ENCODE assay signal across 17 cellular contexts in the genomic region with DNA sequence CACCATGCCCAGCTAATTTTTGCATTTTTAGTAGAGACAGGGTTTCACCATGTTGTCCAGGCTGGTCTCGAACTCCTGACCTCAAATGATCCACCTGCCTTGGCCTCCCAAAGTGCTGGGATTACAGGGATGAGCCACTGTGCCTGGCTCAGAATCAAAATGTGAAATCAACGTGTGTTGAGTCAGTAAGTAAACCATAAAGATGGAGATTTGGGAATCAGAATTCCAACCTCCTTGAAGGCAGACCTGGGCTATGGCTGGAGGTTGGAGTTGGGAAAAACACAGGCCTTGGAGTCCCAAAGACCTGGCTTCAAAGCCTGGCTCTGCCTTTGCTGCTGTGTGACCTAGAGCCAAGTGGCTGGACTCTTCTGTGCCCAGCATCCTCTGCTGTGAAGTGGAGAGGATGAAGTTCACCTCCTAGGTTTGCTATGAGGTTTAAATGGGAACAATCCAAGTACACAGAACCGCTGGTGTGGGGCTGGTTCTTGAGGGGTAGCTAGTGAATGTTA. TPM values are rescaled to one million over a fixed set of nuclear protein-coding genes. Genes with fewer than 3 reads are reported as not detected.
A peak's percentile ranks its signal among the peaks of the same experiment; 100 is the strongest.
DNase-seq lines count a peak whose midpoint lies in the region; ATAC-seq, FAIRE-seq and TF ChIP-seq lines count a peak whose summit lies in the region.
"Had no signal": no experiment of that assay in that cellular context is flagged by ENCODE, and none has a peak within 500 bp of the region (broad histone marks: within the 10 kb centered on the region; RNA-seq: fewer than 3 reads in every experiment).

No MANE protein-coding gene starts in this region.

- TF ChIP-seq RAD21 in HepG2 (CRISPR knock-in tag; IDR thresholded peaks at IDR 0.05) = no peak

- no TSS peak for BruUV-seq in HepG2 (replicated peaks; lab: Mats Ljungman, UMichigan)

- DNase-seq in right atrium auricular region (ENCODE audit: low spot score) (no peak), left cardiac atrium (no peak), HepG2 (ENCODE audit: low spot score) (no peak), sigmoid colon (no peak), uterus (no peak), activated gamma-delta T cell (lab: John Stamatoyannopoulos, UW) (no peak), occipital lobe (lab: John Stamatoyannopoulos, UW) (no peak), immature natural killer cell (no peak)
- DNase-seq: activated CD8-positive, alpha-beta memory T cell treated with anti-CD3 and anti-CD28 coated beads, Interleukin-2, amount 50 U/mL, for 4 hours; activated naive CD4-positive, alpha-beta T cell treated with anti-CD3 and anti-CD28 coated beads, Interleukin-2, amount 50 U/mL, for 16 hours; Caco-2; GDM1; NCI-H187 treated with DMSO at 0.1 percent for 48 hours; NCI-H69; T-helper 1 cell had no signal

- no peaks in the 10 kb centered on the region for H3K4me1 Mint-ChIP-seq in immature natural killer cell

- in situ Hi-C loops in HepG2 (cut with HindIII; ENCODE audit: extremely low pct_ligation_motif_present, low pct_unique_long_range_greater_than_20kb) = no loop called here

- peaks cover 7% of the 10 kb centered on the region; the same call in 1 of the 2 replicates for H4K20me1 ChIP-seq in HepG2 (ENCODE audit: insufficient read depth, low read length)

- no peak for TF ChIP-seq CTCF in right atrium auricular region (IDR thresholded peaks at IDR 0.05)
- no peak for TF ChIP-seq CTCF in HepG2 (CRISPR knock-in tag; IDR thresholded peaks at IDR 0.05)
- TF ChIP-seq CTCF in sigmoid colon (IDR thresholded peaks at IDR 0.05) = no peak
- no peak for TF ChIP-seq CTCF in uterus (IDR thresholded peaks at IDR 0.05)

- H3K27me3 ChIP-seq in right atrium auricular region = no peaks in the 10 kb centered on the region
- H3K27me3 ChIP-seq in HepG2 (ENCODE audit: control insufficient read depth in 1 of 2, insufficient read depth in 2 of 2, low read length in 2 of 2) = no peaks in the 10 kb centered on the region
- H3K27me3 ChIP-seq in sigmoid colon = no peaks in the 10 kb centered on the region
- no peaks in the 10 kb centered on the region for H3K27me3 ChIP-seq in uterus

- no peaks in the 10 kb centered on the region for H3K36me3 Mint-ChIP-seq in immature natural killer cell

- H3K36me3 ChIP-seq in right atrium auricular region (peaks cover 8% of the 10 kb centered on the region), HepG2 (replicated peaks in 1 of 2; ENCODE audit: control insufficient read depth in 1 of 2, insufficient read depth in 2 of 2, low read length in 2 of 2) (peaks cover 4 to 19% of the 10 kb centered on the region in 2 experiments; a peak in 4 of 5 replicates), sigmoid colon (peaks cover 7 to 37% (median 12%) of the 10 kb centered on the region in 4 donors), uterus (no peaks in the 10 kb centered on the region)

- H3K27ac ChIP-seq in right atrium auricular region (peak overlapping the region; percentile 88 to 92), HepG2 (ENCODE audit: extremely low read length, insufficient read depth, low read length) (peak overlapping the region; percentile 43), sigmoid colon (peak overlapping the region; percentile 88 to 94 (median 90)), uterus (peak overlapping the region; percentile 83 to 92)

- peaks cover 18% of the 10 kb centered on the region for H3K79me2 ChIP-seq in HepG2 (ENCODE audit: insufficient read depth, low read length)

- H3K9me3 ChIP-seq in right atrium auricular region (peaks cover 0 to 5% of the 10 kb centered on the region in 2 donors), HepG2 (ENCODE audit: low read length) (no peaks in the 10 kb centered on the region), sigmoid colon (no peaks in the 10 kb centered on the region), uterus (no peaks in the 10 kb centered on the region)
- H3K9me3 ChIP-seq: Caco-2 had no signal

- no peak overlapping the region for H2AFZ ChIP-seq in HepG2 (ENCODE audit: low read length)

- no peak overlapping the region for H3K4me3 Mint-ChIP-seq in immature natural killer cell

- 57% methylated on average over 3 of the region's 3 CpGs for WGBS in HepG2 (ENCODE audit: low lambda C conversion rate)
- 22 to 66% methylated on average over 3 of the region's 3 CpGs for WGBS in sigmoid colon, 2 donors

- H3K4me1 ChIP-seq in right atrium auricular region = peaks cover 0 to 49% of the 10 kb centered on the region in 2 donors
- peaks cover 84% of the 10 kb centered on the region for H3K4me1 ChIP-seq in HepG2 (ENCODE audit: insufficient read depth, low read length)
- H3K4me1 ChIP-seq in sigmoid colon = peaks cover 0 to 68% (median 63%) of the 10 kb centered on the region in 4 donors
- peaks cover 19 to 27% of the 10 kb centered on the region in 2 donors for H3K4me1 ChIP-seq in uterus

- no peak overlapping the region for H3K4me3 ChIP-seq in right atrium auricular region
- H3K4me3 ChIP-seq in HepG2 (replicated peaks in 1 of 3; ENCODE audit: insufficient read depth in 1 of 3, low read depth in 2 of 3, low read length in 3 of 3) = peak overlapping the region in 1 of 3 experiments; percentile 49; a peak in 2 of 6 replicates
- H3K4me3 ChIP-seq in sigmoid colon = no peak overlapping the region
- H3K4me3 ChIP-seq in uterus = no peak overlapping the region
- H3K4me3 ChIP-seq: lung had no signal

- H3K9ac ChIP-seq in HepG2 (ENCODE audit: insufficient read depth, low read depth, low read length) = no peak overlapping the region

- TF ChIP-seq EP300 in HepG2 (IDR thresholded peaks at IDR 0.05; ENCODE audit: low read depth in 2 of 2, low read length in 2 of 2) (no peak), HepG2 (CRISPR knock-in tag; IDR thresholded peaks at IDR 0.05; ENCODE audit: borderline replicate concordance) (no peak), sigmoid colon (IDR thresholded peaks at IDR 0.05) (no peak)

- no peaks in the 10 kb centered on the region for H3K9me3 Mint-ChIP-seq in immature natural killer cell

- POLR2A ChIA-PET in HepG2 (lab: Yijun Ruan, JAX) = interaction anchor here (0.9 to 4.5 kb wide), 2 partner anchors 10 to 11 kb away, joined by 3 to 94 read pairs; partner anchors contain the start of gene ALDH2

- ATAC-seq in left cardiac atrium (no peak), HepG2 (no peak)

- H3K27me3 Mint-ChIP-seq in immature natural killer cell (ENCODE audit: low read depth in 3 of 3) = peaks cover 0 to 5% (median 0%) of the 10 kb centered on the region in 3 donors

- no peak for FAIRE-seq in HepG2 (lab: Jason Lieb, UNC)
- FAIRE-seq: endothelial cell of umbilical vein had no signal

- H3K27ac Mint-ChIP-seq in immature natural killer cell = no peak overlapping the region

- CTCF ChIA-PET in HepG2 (lab: Yijun Ruan, JAX; ENCODE audit: low intra/inter-chr PET ratio, low total read pairs) = no interaction called here

- peak overlapping the region; percentile 69 for H3K4me2 ChIP-seq in HepG2 (ENCODE audit: low read depth, low read length)

- intact Hi-C loops in left cardiac atrium (cut with DNase I) (no loop called here), HepG2 (cut with micrococcal nuclease; ENCODE audit: unreplicated experiment) (loop anchor here (5.0 kb wide), 1 partner anchor 35 kb away; no protein-coding TSS in a partner anchor), sigmoid colon (cut with DNase I) (loop anchor here (1.0 kb wide), 1 partner anchor 10 kb away; no protein-coding TSS in a partner anchor), uterus (cut with DNase I; ENCODE audit: low total_unique reads) (no loop called here)

- TF ChIP-seq POLR2A in HepG2 (IDR thresholded peaks at IDR 0.05; ENCODE audit: insufficient read depth in 1 of 2, low read depth in 2 of 2, low read length in 2 of 2) (no peak), sigmoid colon (IDR thresholded peaks at IDR 0.05) (no peak), uterus (IDR thresholded peaks at IDR 0.05) (no peak)

TF ChIP-seq in HepG2, 621 proteins besides CTCF, POLR2A, EP300 and RAD21 (continues in another document):
- TF ChIP-seq RFXAP (CRISPR knock-in tag; IDR thresholded peaks at IDR 0.05; ENCODE audit: borderline replicate concordance) = 0 out of 2 replicates have a peak, but pooled peaks have one; percentile 14
- TF ChIP-seq, protein P1, sequence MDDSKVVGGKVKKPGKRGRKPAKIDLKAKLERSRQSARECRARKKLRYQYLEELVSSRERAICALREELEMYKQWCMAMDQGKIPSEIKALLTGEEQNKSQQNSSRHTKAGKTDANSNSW (CRISPR knock-in tag; IDR thresholded peaks at IDR 0.05; ENCODE audit: borderline replicate concordance) = no peak
- TF ChIP-seq RAD51 (IDR thresholded peaks at IDR 0.05; ENCODE audit: borderline replicate concordance) = no peak

RNA-seq across cellular contexts. Expression of gene ALDH2, which starts 10.2 kb away (rescaled TPM):
- total RNA-seq in right atrium auricular region (100 to 1,000 TPM; 157 to 158 TPM), left cardiac atrium (100 to 1,000 TPM; 268 to 331 TPM), HepG2 (2016; rRNA removed; fragmentation: Illumina TruSeq; extraction: Trizol) (72.8 and 103 TPM in 2 replicates), sigmoid colon (100 to 1,000 TPM; 112 to 132 (median 126) TPM), uterus (100 to 1,000 TPM in 1 of 4 donors, 10 to 100 TPM in 3; 13.1 to 102 (median 73.5) TPM), occipital lobe (15.4 TPM)
- 8.4 and 10.0 TPM in 2 replicates for total RNA-seq in HepG2 (2016; cell fraction: cytosol; rRNA removed; fragmentation: Illumina TruSeq; extraction: Trizol; ENCODE audit: low read depth)
- total RNA-seq in HepG2 (2016; cell fraction: insoluble cytoplasmic fraction; rRNA removed; fragmentation: Illumina TruSeq; extraction: Trizol) = 66.6 and 111 TPM in 2 replicates
- 21.1 and 23.4 TPM in 2 replicates for total RNA-seq in HepG2 (2016; cell fraction: membrane; rRNA removed; fragmentation: Illumina TruSeq; extraction: Trizol)
- total RNA-seq in HepG2 (2016; cell fraction: nucleus; rRNA removed; fragmentation: Illumina TruSeq; extraction: Trizol) = 30.1 and 34.3 TPM in 2 replicates
- polyA plus RNA-seq in HepG2 (2011; rRNA removed) (67.8 and 78.8 TPM in 2 replicates), sigmoid colon (100 to 1,000 TPM; 195 to 348 (median 225) TPM), immature natural killer cell (10 to 100 TPM in 1 of 3 donors, 1 to 10 TPM in 2; 1.7 to 18.7 (median 8.2) TPM)
- 60.0 and 72.7 TPM in 2 replicates for polyA plus RNA-seq in HepG2 (2011; cell fraction: cytosol; rRNA removed)
- polyA plus RNA-seq in HepG2 (2011; cell fraction: nucleus; rRNA removed) = 56.8 and 58.9 TPM in 2 replicates
- polyA plus RNA-seq in HepG2 (2012) = 46.9 and 67.0 TPM in 2 replicates
- 21.3 and 21.9 TPM in 2 replicates for polyA plus RNA-seq in HepG2 (2016; cell fraction: cytosol; fragmentation: Illumina TruSeq; extraction: Trizol; ENCODE audit: low read depth)
- polyA plus RNA-seq in HepG2 (2016; cell fraction: insoluble cytoplasmic fraction; fragmentation: Illumina TruSeq; extraction: Trizol; ENCODE audit: low read depth) = 133 and 139 TPM in 2 replicates
- 31.6 and 34.9 TPM in 2 replicates for polyA plus RNA-seq in HepG2 (2016; cell fraction: membrane; fragmentation: Illumina TruSeq; extraction: Trizol; ENCODE audit: low read depth)
- polyA plus RNA-seq in HepG2 (2016; cell fraction: nucleus; fragmentation: Illumina TruSeq; extraction: Trizol; ENCODE audit: insufficient read depth, low read depth) = 105 and 114 TPM in 2 replicates
- polyA minus RNA-seq in HepG2 (2011; rRNA and poly(A)+ RNA removed; ENCODE audit: low replicate concordance) = 3.8 and 84.5 TPM in 2 replicates
- 39.2 and 47.6 TPM in 2 replicates for polyA minus RNA-seq in HepG2 (2011; cell fraction: cytosol; rRNA and poly(A)+ RNA removed)
- 13.9 and 14.5 TPM in 2 replicates for polyA minus RNA-seq in HepG2 (2011; cell fraction: nucleus; rRNA and poly(A)+ RNA removed)

Comparison
In these comparisons a context has a peak if more than half of its experiments do, and no peak if none do; other contexts are left out.
1. intact Hi-C loops: an anchor here in HepG2 (5.0 kb wide) and sigmoid colon (1.0 kb wide); none called in left cardiac atrium and uterus.